12 cellular contexts compared by ENCODE assay signal in genomic region chr4:81353861-81354260, GRCh38.
"Had no signal": no experiment of that assay in that cellular context is flagged by ENCODE, and none has a peak within 500 bp of the region (broad histone marks: within the 10 kb centered on the region; RNA-seq: fewer than 3 reads in every experiment).

No MANE protein-coding gene starts in this region.

- H3K36me3 ChIP-seq: neutrophil, tibial nerve had no signal

- H3K4me3 ChIP-seq: smooth muscle cell, tibial nerve had no signal

- H3K27ac ChIP-seq: neutrophil, tibial nerve had no signal

- DNase-seq: activated CD4-positive, alpha-beta memory T cell treated with anti-CD3 and anti-CD28 coated beads for 36 hours; activated gamma-delta T cell; activated T-cell treated with anti-CD3 and anti-CD28 coated beads, Interleukin-2, amount 50 U/mL, for 4 hours; hypothalamus; immature natural killer cell; left colon; naive thymus-derived CD4-positive, alpha-beta T cell; retina had no signal

- H3K27me3 ChIP-seq: neutrophil had no signal

- H3K9me3 ChIP-seq: neutrophil, tibial nerve had no signal

- ATAC-seq: activated T-cell treated with anti-CD3 and anti-CD28 coated beads, Interleukin-2, amount 50 U/mL, for 4 hours; left colon; naive thymus-derived CD4-positive, alpha-beta T cell; stimulated activated memory B cell treated with anti-CD40 and anti-IgM and Interleukin-4, amounts not matched to agents 10 μg/mL and 1 μg/mL and 100 μg/mL, for 72 hours had no signal
